ENCODE assay signal across 1 cellular context in genomic region chr18:57630002-57630758, GRCh38.
A peak's percentile ranks its signal among the peaks of the same experiment; 100 is the strongest.
TF ChIP-seq lines count a peak whose summit lies in the region.

No MANE protein-coding gene starts in this region.

TF ChIP-seq in GM23338, 12 proteins besides CTCF, POLR2A, EP300 and RAD21 (continued from another document):
- TF ChIP-seq, protein P1, sequence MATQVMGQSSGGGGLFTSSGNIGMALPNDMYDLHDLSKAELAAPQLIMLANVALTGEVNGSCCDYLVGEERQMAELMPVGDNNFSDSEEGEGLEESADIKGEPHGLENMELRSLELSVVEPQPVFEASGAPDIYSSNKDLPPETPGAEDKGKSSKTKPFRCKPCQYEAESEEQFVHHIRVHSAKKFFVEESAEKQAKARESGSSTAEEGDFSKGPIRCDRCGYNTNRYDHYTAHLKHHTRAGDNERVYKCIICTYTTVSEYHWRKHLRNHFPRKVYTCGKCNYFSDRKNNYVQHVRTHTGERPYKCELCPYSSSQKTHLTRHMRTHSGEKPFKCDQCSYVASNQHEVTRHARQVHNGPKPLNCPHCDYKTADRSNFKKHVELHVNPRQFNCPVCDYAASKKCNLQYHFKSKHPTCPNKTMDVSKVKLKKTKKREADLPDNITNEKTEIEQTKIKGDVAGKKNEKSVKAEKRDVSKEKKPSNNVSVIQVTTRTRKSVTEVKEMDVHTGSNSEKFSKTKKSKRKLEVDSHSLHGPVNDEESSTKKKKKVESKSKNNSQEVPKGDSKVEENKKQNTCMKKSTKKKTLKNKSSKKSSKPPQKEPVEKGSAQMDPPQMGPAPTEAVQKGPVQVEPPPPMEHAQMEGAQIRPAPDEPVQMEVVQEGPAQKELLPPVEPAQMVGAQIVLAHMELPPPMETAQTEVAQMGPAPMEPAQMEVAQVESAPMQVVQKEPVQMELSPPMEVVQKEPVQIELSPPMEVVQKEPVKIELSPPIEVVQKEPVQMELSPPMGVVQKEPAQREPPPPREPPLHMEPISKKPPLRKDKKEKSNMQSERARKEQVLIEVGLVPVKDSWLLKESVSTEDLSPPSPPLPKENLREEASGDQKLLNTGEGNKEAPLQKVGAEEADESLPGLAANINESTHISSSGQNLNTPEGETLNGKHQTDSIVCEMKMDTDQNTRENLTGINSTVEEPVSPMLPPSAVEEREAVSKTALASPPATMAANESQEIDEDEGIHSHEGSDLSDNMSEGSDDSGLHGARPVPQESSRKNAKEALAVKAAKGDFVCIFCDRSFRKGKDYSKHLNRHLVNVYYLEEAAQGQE (IDR thresholded peaks at IDR 0.05; ENCODE audit: unreplicated experiment), result peak; percentile 37
- TF ChIP-seq, protein P2, sequence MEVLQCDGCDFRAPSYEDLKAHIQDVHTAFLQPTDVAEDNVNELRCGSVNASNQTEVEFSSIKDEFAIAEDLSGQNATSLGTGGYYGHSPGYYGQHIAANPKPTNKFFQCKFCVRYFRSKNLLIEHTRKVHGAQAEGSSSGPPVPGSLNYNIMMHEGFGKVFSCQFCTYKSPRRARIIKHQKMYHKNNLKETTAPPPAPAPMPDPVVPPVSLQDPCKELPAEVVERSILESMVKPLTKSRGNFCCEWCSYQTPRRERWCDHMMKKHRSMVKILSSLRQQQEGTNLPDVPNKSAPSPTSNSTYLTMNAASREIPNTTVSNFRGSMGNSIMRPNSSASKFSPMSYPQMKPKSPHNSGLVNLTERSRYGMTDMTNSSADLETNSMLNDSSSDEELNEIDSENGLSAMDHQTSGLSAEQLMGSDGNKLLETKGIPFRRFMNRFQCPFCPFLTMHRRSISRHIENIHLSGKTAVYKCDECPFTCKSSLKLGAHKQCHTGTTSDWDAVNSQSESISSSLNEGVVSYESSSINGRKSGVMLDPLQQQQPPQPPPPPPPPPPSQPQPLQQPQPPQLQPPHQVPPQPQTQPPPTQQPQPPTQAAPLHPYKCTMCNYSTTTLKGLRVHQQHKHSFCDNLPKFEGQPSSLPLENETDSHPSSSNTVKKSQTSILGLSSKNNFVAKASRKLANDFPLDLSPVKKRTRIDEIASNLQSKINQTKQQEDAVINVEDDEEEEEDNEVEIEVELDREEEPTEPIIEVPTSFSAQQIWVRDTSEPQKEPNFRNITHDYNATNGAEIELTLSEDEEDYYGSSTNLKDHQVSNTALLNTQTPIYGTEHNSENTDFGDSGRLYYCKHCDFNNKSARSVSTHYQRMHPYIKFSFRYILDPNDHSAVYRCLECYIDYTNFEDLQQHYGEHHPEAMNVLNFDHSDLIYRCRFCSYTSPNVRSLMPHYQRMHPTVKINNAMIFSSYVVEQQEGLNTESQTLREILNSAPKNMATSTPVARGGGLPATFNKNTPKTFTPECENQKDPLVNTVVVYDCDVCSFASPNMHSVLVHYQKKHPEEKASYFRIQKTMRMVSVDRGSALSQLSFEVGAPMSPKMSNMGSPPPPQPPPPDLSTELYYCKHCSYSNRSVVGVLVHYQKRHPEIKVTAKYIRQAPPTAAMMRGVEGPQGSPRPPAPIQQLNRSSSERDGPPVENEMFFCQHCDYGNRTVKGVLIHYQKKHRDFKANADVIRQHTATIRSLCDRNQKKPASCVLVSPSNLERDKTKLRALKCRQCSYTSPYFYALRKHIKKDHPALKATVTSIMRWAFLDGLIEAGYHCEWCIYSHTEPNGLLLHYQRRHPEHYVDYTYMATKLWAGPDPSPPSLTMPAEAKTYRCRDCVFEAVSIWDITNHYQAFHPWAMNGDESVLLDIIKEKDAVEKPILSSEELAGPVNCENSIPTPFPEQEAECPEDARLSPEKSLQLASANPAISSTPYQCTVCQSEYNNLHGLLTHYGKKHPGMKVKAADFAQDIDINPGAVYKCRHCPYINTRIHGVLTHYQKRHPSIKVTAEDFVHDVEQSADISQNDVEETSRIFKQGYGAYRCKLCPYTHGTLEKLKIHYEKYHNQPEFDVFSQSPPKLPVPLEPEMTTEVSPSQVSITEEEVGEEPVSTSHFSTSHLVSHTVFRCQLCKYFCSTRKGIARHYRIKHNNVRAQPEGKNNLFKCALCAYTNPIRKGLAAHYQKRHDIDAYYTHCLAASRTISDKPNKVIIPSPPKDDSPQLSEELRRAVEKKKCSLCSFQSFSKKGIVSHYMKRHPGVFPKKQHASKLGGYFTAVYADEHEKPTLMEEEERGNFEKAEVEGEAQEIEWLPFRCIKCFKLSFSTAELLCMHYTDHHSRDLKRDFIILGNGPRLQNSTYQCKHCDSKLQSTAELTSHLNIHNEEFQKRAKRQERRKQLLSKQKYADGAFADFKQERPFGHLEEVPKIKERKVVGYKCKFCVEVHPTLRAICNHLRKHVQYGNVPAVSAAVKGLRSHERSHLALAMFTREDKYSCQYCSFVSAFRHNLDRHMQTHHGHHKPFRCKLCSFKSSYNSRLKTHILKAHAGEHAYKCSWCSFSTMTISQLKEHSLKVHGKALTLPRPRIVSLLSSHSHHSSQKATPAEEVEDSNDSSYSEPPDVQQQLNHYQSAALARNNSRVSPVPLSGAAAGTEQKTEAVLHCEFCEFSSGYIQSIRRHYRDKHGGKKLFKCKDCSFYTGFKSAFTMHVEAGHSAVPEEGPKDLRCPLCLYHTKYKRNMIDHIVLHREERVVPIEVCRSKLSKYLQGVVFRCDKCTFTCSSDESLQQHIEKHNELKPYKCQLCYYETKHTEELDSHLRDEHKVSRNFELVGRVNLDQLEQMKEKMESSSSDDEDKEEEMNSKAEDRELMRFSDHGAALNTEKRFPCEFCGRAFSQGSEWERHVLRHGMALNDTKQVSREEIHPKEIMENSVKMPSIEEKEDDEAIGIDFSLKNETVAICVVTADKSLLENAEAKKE (CRISPR knock-in tag; IDR thresholded peaks at IDR 0.05), result no peak
- TF ChIP-seq NANOG (IDR thresholded peaks at IDR 0.05; ENCODE audit: borderline replicate concordance) (no peak), CREB1 (CRISPR knock-in tag; IDR thresholded peaks at IDR 0.05; ENCODE audit: low read depth) (peak; percentile 59; the same call in 1 of the 2 replicates), ETS1 (IDR thresholded peaks at IDR 0.05) (peak; percentile 96), ZNF331 (CRISPR knock-in tag; IDR thresholded peaks at IDR 0.05; ENCODE audit: low read depth) (no peak; the same call in 1 of the 2 replicates), ZNF114 (CRISPR knock-in tag; IDR thresholded peaks at IDR 0.05) (0 out of 2 replicates have a peak, but pooled peaks have one; percentile 31), STAT1 (IDR thresholded peaks at IDR 0.05; ENCODE audit: unreplicated experiment) (no peak)
